Comparison of ENCODE assay signal across 1 cellular context in genomic region chr1:240282061-240282830, GRCh38.
TF ChIP-seq lines count a peak whose summit lies in the region.

No MANE protein-coding gene starts in this region.

TF ChIP-seq in GM23338, 12 proteins besides CTCF, POLR2A, EP300 and RAD21 (continued from another document):
- TF ChIP-seq, protein P1, sequence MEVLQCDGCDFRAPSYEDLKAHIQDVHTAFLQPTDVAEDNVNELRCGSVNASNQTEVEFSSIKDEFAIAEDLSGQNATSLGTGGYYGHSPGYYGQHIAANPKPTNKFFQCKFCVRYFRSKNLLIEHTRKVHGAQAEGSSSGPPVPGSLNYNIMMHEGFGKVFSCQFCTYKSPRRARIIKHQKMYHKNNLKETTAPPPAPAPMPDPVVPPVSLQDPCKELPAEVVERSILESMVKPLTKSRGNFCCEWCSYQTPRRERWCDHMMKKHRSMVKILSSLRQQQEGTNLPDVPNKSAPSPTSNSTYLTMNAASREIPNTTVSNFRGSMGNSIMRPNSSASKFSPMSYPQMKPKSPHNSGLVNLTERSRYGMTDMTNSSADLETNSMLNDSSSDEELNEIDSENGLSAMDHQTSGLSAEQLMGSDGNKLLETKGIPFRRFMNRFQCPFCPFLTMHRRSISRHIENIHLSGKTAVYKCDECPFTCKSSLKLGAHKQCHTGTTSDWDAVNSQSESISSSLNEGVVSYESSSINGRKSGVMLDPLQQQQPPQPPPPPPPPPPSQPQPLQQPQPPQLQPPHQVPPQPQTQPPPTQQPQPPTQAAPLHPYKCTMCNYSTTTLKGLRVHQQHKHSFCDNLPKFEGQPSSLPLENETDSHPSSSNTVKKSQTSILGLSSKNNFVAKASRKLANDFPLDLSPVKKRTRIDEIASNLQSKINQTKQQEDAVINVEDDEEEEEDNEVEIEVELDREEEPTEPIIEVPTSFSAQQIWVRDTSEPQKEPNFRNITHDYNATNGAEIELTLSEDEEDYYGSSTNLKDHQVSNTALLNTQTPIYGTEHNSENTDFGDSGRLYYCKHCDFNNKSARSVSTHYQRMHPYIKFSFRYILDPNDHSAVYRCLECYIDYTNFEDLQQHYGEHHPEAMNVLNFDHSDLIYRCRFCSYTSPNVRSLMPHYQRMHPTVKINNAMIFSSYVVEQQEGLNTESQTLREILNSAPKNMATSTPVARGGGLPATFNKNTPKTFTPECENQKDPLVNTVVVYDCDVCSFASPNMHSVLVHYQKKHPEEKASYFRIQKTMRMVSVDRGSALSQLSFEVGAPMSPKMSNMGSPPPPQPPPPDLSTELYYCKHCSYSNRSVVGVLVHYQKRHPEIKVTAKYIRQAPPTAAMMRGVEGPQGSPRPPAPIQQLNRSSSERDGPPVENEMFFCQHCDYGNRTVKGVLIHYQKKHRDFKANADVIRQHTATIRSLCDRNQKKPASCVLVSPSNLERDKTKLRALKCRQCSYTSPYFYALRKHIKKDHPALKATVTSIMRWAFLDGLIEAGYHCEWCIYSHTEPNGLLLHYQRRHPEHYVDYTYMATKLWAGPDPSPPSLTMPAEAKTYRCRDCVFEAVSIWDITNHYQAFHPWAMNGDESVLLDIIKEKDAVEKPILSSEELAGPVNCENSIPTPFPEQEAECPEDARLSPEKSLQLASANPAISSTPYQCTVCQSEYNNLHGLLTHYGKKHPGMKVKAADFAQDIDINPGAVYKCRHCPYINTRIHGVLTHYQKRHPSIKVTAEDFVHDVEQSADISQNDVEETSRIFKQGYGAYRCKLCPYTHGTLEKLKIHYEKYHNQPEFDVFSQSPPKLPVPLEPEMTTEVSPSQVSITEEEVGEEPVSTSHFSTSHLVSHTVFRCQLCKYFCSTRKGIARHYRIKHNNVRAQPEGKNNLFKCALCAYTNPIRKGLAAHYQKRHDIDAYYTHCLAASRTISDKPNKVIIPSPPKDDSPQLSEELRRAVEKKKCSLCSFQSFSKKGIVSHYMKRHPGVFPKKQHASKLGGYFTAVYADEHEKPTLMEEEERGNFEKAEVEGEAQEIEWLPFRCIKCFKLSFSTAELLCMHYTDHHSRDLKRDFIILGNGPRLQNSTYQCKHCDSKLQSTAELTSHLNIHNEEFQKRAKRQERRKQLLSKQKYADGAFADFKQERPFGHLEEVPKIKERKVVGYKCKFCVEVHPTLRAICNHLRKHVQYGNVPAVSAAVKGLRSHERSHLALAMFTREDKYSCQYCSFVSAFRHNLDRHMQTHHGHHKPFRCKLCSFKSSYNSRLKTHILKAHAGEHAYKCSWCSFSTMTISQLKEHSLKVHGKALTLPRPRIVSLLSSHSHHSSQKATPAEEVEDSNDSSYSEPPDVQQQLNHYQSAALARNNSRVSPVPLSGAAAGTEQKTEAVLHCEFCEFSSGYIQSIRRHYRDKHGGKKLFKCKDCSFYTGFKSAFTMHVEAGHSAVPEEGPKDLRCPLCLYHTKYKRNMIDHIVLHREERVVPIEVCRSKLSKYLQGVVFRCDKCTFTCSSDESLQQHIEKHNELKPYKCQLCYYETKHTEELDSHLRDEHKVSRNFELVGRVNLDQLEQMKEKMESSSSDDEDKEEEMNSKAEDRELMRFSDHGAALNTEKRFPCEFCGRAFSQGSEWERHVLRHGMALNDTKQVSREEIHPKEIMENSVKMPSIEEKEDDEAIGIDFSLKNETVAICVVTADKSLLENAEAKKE (CRISPR knock-in tag; IDR thresholded peaks at IDR 0.05), result no peak
TF ChIP-seq in GM23338: peak in this region for 0.
